9 cellular contexts compared by ENCODE assay signal in the genomic region with DNA sequence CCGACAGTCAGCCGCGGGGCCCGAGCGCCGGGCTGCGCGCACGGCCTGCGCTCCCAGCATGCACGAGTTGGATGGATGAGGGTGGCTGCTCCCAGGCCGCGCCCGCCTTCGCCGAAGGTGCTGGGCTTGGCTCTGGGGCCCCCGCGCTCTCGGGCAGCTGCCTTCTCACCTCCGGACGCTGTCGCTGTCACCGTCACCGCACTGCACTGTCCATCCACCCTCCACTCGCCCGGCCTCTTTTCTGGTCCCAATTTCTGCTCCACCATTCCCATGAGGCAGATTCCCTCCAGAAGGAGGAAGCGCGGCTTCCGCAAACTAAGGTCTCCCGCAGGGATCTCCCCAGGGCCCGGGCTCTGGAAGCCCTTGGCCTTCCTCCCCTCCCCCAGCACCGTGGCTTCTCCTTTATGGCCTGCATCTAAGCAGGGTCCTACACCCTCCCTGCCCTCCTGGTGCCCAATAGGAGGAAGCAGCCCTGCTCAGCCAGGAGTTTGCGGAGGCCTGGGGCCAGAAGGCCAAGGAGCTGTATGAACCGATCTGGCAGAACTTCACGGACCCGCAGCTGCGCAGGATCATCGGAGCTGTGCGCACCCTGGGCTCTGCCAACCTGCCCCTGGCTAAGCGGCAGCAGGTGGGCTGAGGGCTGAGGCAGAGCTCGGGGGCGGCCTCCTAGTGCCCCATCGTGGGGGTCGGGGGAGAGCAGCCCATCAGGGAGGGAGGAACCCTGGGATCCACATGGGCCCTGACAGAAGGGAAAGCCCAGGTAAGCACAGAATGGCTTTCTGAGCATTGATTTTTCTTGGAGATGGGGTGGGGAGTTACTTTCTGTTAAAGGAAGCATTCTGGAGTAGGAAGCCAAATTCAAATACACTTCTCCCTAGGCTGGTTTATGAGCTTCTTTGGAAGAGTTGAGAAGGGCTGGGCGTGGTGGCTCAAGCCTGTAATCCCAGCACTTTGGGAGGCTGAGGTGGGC. TPM values are rescaled to one million over a fixed set of nuclear protein-coding genes. Genes with fewer than 3 reads are reported as not detected.
DNase-seq lines count a peak whose midpoint lies in the region; ATAC-seq and TF ChIP-seq lines count a peak whose summit lies in the region.
"Had no signal": no experiment of that assay in that cellular context is flagged by ENCODE, and none has a peak within 500 bp of the region (broad histone marks: within the 10 kb centered on the region; RNA-seq: fewer than 3 reads in every experiment).

No MANE protein-coding gene starts in this region.

- ATAC-seq in naive thymus-derived CD8-positive, alpha-beta T cell = peak; percentile 2 to 5
- ATAC-seq in HG02981 (IDR thresholded peaks at IDR 0.05; ENCODE audit: unreplicated experiment) (no peak), HG02642 (IDR thresholded peaks at IDR 0.05; ENCODE audit: poor library complexity, unreplicated experiment) (no peak)

- H3K36me3 Mint-ChIP-seq in naive thymus-derived CD8-positive, alpha-beta T cell = no peaks in the 10 kb centered on the region

- peaks cover 5 to 52% (median 26%) of the 10 kb centered on the region in 5 donors for H3K27me3 Mint-ChIP-seq in naive thymus-derived CD8-positive, alpha-beta T cell

- H3K27me3 ChIP-seq in colonic mucosa = peaks cover 6% of the 10 kb centered on the region

- H3K9me3 Mint-ChIP-seq in naive thymus-derived CD8-positive, alpha-beta T cell = no peaks in the 10 kb centered on the region

- H3K9me3 ChIP-seq in colonic mucosa = no peaks in the 10 kb centered on the region

- H3K27ac ChIP-seq in colonic mucosa = peak overlapping the region; percentile 80

- H3K4me3 Mint-ChIP-seq in naive thymus-derived CD8-positive, alpha-beta T cell = peak overlapping the region; percentile 52 to 84 (median 74)

- intact Hi-C loops in colonic mucosa (cut with DNase I) = loop anchor here (5.0 kb wide), 1 partner anchor 50 kb away; no protein-coding TSS in a partner anchor

- no peak for TF ChIP-seq CTCF in colonic mucosa (IDR thresholded peaks at IDR 0.05)

- peak overlapping the region in 1 of 10 donors; percentile 29 for H3K27ac Mint-ChIP-seq in naive thymus-derived CD8-positive, alpha-beta T cell

- peak; percentile 47 to 60 for DNase-seq in NCI-H2081 (lab: John Stamatoyannopoulos, UW)
- no peak for DNase-seq in NCI-H2081 treated with DMSO at 0.1 percent for 48 hours (lab: John Stamatoyannopoulos, UW)
- DNase-seq in NCI-H510A (lab: John Stamatoyannopoulos, UW) = peak; percentile 85
- peak; percentile 54 for DNase-seq in colonic mucosa
- DNase-seq in naive thymus-derived CD8-positive, alpha-beta T cell = no peak
- DNase-seq in activated CD4-positive, alpha-beta T cell treated with anti-CD3 and anti-CD28 coated beads for 1 hour = no peak

- H3K9ac ChIP-seq in colonic mucosa (ENCODE audit: low read depth in 2 of 2, low read length in 2 of 2) = peak overlapping the region; percentile 53 to 84

- H3K4me1 ChIP-seq in colonic mucosa = peaks cover 18% of the 10 kb centered on the region

- POLR2A ChIA-PET in naive thymus-derived CD8-positive, alpha-beta T cell (lab: Charles Lee) = interaction anchor here (0.6 to 1.6 kb wide), 7 partner anchors 32 to 1162 kb away, joined by 3 to 12 read pairs (median 3); a partner anchor contains a TSS

- peak overlapping the region; percentile 65 for H3K4me3 ChIP-seq in colonic mucosa

- peaks cover 10 to 18% (median 14%) of the 10 kb centered on the region in 4 donors for H3K4me1 Mint-ChIP-seq in naive thymus-derived CD8-positive, alpha-beta T cell

- no peaks in the 10 kb centered on the region for H3K36me3 ChIP-seq in colonic mucosa

RNA-seq across cellular contexts. Expression of a gene that starts 0.9 kb away (rescaled TPM):
- 10 to 100 TPM; 38.3 to 45.2 TPM for total RNA-seq in colonic mucosa
- 1 to 10 TPM; 1.2 to 1.9 TPM for total RNA-seq in naive thymus-derived CD8-positive, alpha-beta T cell
- polyA plus RNA-seq in naive thymus-derived CD8-positive, alpha-beta T cell = under 1 TPM in 1 of 3 donors, not detected in 2; 0.15 TPM

RNA-seq across cellular contexts. Expression of a gene that starts 31.6 kb away (rescaled TPM):
- total RNA-seq in colonic mucosa = 10 to 100 TPM; 60.1 to 90.6 TPM
- 1 to 10 TPM; 6.0 to 6.3 TPM for total RNA-seq in naive thymus-derived CD8-positive, alpha-beta T cell
- polyA plus RNA-seq in naive thymus-derived CD8-positive, alpha-beta T cell = 10 to 100 TPM in 1 of 3 donors, 1 to 10 TPM in 2; 1.2 to 10.3 (median 3.0) TPM

RNA-seq across cellular contexts. Expression of a gene that starts 45.4 kb away (rescaled TPM):
- total RNA-seq in colonic mucosa = under 1 TPM; 0.47 to 0.80 TPM
- total RNA-seq in naive thymus-derived CD8-positive, alpha-beta T cell = not detected
- not detected for polyA plus RNA-seq in naive thymus-derived CD8-positive, alpha-beta T cell
- total RNA-seq: activated CD8-positive, alpha-beta memory T cell treated with anti-CD3 and anti-CD28 coated beads for 36 hours had no signal

Comparison
In these comparisons a context has a peak if more than half of its experiments do, and no peak if none do; other contexts are left out.
1. DNase-seq: peak in NCI-H2081 (2 of 2), NCI-H510A (single experiment) and colonic mucosa (single experiment); none in NCI-H2081 treated with DMSO at 0.1 percent for 48 hours (single experiment), naive thymus-derived CD8-positive, alpha-beta T cell (0 of 10) and activated CD4-positive, alpha-beta T cell treated with anti-CD3 and anti-CD28 coated beads for 1 hour (single experiment).
2. ATAC-seq: peak in naive thymus-derived CD8-positive, alpha-beta T cell (2 of 2); none in HG02981 (single experiment) and HG02642 (single experiment).
3. RNA of a gene that starts 0.9 kb away (total RNA-seq): 38.3 to 45.2 TPM in colonic mucosa; 1.2 to 1.9 TPM in naive thymus-derived CD8-positive, alpha-beta T cell; every median in the first group is over 10 times any median in the second.
4. RNA of a gene that starts 31.6 kb away (total RNA-seq): 60.1 to 90.6 TPM in colonic mucosa; 6.0 to 6.3 TPM in naive thymus-derived CD8-positive, alpha-beta T cell; every median in the first group is over 4 times any median in the second.